9 cellular contexts compared by ENCODE assay signal in the genomic region with DNA sequence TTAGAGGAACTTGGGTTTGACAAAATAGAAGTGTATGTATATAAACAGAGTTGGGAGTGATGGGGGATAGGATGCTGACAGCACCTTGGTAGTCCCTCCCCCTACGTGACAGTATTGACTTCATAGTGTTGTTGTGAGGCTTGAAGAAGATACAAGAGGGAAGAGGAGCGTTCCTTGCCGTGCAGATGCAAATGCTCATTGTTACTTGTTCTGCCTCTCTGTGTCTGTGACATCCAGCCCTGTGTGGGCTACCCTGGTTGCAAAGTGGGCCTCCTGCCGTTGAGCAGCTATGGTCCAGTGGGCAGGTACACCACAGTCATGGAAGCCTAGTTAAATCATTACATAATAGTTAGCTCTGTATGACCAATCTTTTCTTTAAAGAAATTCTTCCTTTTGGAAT. TPM values are rescaled to one million over a fixed set of nuclear protein-coding genes. Genes with fewer than 3 reads are reported as not detected.
A peak's percentile ranks its signal among the peaks of the same experiment; 100 is the strongest.
DNase-seq lines count a peak whose midpoint lies in the region; ATAC-seq lines count a peak whose summit lies in the region.
"Had no signal": no experiment of that assay in that cellular context is flagged by ENCODE, and none has a peak within 500 bp of the region (broad histone marks: within the 10 kb centered on the region; RNA-seq: fewer than 3 reads in every experiment).

No MANE protein-coding gene starts in this region.

- ATAC-seq in HG03342 (IDR thresholded peaks at IDR 0.05; ENCODE audit: unreplicated experiment): peak; percentile 52
- no peak for ATAC-seq in stimulated activated effector memory CD8-positive, alpha-beta T cell treated with anti-CD3 and anti-CD28 coated beads, Interleukin-12 subunit alpha, Interleukin-12 subunit beta, amount 100 ng/mL, for 72 hours
- ATAC-seq in HG03439 (IDR thresholded peaks at IDR 0.05; ENCODE audit: unreplicated experiment): no peak

- no peak overlapping the region for H3K4me3 ChIP-seq in duodenal mucosa (ENCODE audit: low read depth in 1 of 2, low read length in 2 of 2)

- peaks cover 71% of the 10 kb centered on the region for H3K4me1 Mint-ChIP-seq in activated CD4-positive, alpha-beta T cell treated with anti-CD3 and anti-CD28 coated beads, Interleukin-2, amount 10 ng/mL, durations not matched to agents 7 days and 5 days
- peaks cover 91% of the 10 kb centered on the region for H3K4me1 Mint-ChIP-seq in stimulated activated effector memory CD8-positive, alpha-beta T cell treated with anti-CD3 and anti-CD28 coated beads, Interleukin-12 subunit alpha, Interleukin-12 subunit beta, amount 100 ng/mL, for 72 hours

- CTCF ChIA-PET in activated CD4-positive, alpha-beta T cell treated with anti-CD3 and anti-CD28 coated beads, Interleukin-2, amount 10 ng/mL, durations not matched to agents 7 days and 5 days (lab: Charles Lee): interaction anchor here (1.4 kb wide), 1 partner anchor 10 kb away, joined by 3 read pairs; no protein-coding TSS in a partner anchor

- peaks cover 78% of the 10 kb centered on the region for H3K36me3 Mint-ChIP-seq in activated CD4-positive, alpha-beta T cell treated with anti-CD3 and anti-CD28 coated beads, Interleukin-2, amount 10 ng/mL, durations not matched to agents 7 days and 5 days (ENCODE audit: low read depth)
- peaks cover 5% of the 10 kb centered on the region for H3K36me3 Mint-ChIP-seq in stimulated activated effector memory CD8-positive, alpha-beta T cell treated with anti-CD3 and anti-CD28 coated beads, Interleukin-12 subunit alpha, Interleukin-12 subunit beta, amount 100 ng/mL, for 72 hours

- H3K9me3 Mint-ChIP-seq in activated CD4-positive, alpha-beta T cell treated with anti-CD3 and anti-CD28 coated beads, Interleukin-2, amount 10 ng/mL, durations not matched to agents 7 days and 5 days: peaks cover 13% of the 10 kb centered on the region
- peaks cover 3% of the 10 kb centered on the region for H3K9me3 Mint-ChIP-seq in stimulated activated effector memory CD8-positive, alpha-beta T cell treated with anti-CD3 and anti-CD28 coated beads, Interleukin-12 subunit alpha, Interleukin-12 subunit beta, amount 100 ng/mL, for 72 hours

- H3K27ac Mint-ChIP-seq in activated CD4-positive, alpha-beta T cell treated with anti-CD3 and anti-CD28 coated beads, Interleukin-2, amount 10 ng/mL, durations not matched to agents 7 days and 5 days: peak overlapping the region; percentile 76
- H3K27ac Mint-ChIP-seq in stimulated activated effector memory CD8-positive, alpha-beta T cell treated with anti-CD3 and anti-CD28 coated beads, Interleukin-12 subunit alpha, Interleukin-12 subunit beta, amount 100 ng/mL, for 72 hours: peak overlapping the region; percentile 29

- H3K9ac ChIP-seq in duodenal mucosa (ENCODE audit: low read depth in 1 of 2, low read length in 2 of 2): no peak overlapping the region

- H3K4me3 Mint-ChIP-seq in activated CD4-positive, alpha-beta T cell treated with anti-CD3 and anti-CD28 coated beads, Interleukin-2, amount 10 ng/mL, durations not matched to agents 7 days and 5 days: no peak overlapping the region
- H3K4me3 Mint-ChIP-seq in stimulated activated effector memory CD8-positive, alpha-beta T cell treated with anti-CD3 and anti-CD28 coated beads, Interleukin-12 subunit alpha, Interleukin-12 subunit beta, amount 100 ng/mL, for 72 hours: peak overlapping the region; percentile 4

- peak overlapping the region; percentile 52 for H3K27ac ChIP-seq in duodenal mucosa (ENCODE audit: low read depth, low read length)
- H3K27ac ChIP-seq: epithelial cell of prostate had no signal

- POLR2A ChIA-PET in activated CD4-positive, alpha-beta T cell treated with anti-CD3 and anti-CD28 coated beads, Interleukin-2, amount 10 ng/mL, durations not matched to agents 7 days and 5 days (lab: Charles Lee): no interaction called here

- H3K27me3 Mint-ChIP-seq in activated CD4-positive, alpha-beta T cell treated with anti-CD3 and anti-CD28 coated beads, Interleukin-2, amount 10 ng/mL, durations not matched to agents 7 days and 5 days: no peaks in the 10 kb centered on the region

- peaks cover 44 to 49% of the 10 kb centered on the region in 2 donors for H3K4me1 ChIP-seq in duodenal mucosa (ENCODE audit: control insufficient read depth in 1 of 2, insufficient read depth in 2 of 2, low read length in 2 of 2)

- no peak for DNase-seq in activated CD4-positive, alpha-beta T cell treated with anti-CD3 and anti-CD28 coated beads, Interleukin-2, amount 10 ng/mL, durations not matched to agents 7 days and 5 days
- no peak for DNase-seq in activated CD4-positive, alpha-beta T cell treated with anti-CD3 and anti-CD28 coated beads, Interleukin-2, amount 50 U/mL, for 48 hours
- DNase-seq in stimulated activated effector memory CD8-positive, alpha-beta T cell treated with anti-CD3 and anti-CD28 coated beads, Interleukin-12 subunit alpha, Interleukin-12 subunit beta, amount 100 ng/mL, for 72 hours (ENCODE audit: low spot score in 2 of 2): no peak
- DNase-seq in occipital lobe (lab: John Stamatoyannopoulos, UW) (no peak), SKM-1 (lab: John Stamatoyannopoulos, UW; ENCODE audit: unreplicated experiment) (no peak)

- H3K27me3 ChIP-seq in duodenal mucosa (ENCODE audit: control insufficient read depth in 1 of 2, insufficient read depth in 2 of 2, low read length in 2 of 2): no peaks in the 10 kb centered on the region

- H3K9me3 ChIP-seq in duodenal mucosa (ENCODE audit: control insufficient read depth in 1 of 2, low read length in 2 of 2): peaks cover 0 to 6% of the 10 kb centered on the region in 2 donors

- no peaks in the 10 kb centered on the region for H3K36me3 ChIP-seq in duodenal mucosa (ENCODE audit: control insufficient read depth in 1 of 2, insufficient read depth in 2 of 2, low read length in 2 of 2)

RNA-seq across cellular contexts. Expression of a gene that starts 45.0 kb away (rescaled TPM):
- total RNA-seq in activated CD4-positive, alpha-beta T cell treated with anti-CD3 and anti-CD28 coated beads, Interleukin-2, amount 10 ng/mL, durations not matched to agents 7 days and 5 days: 10 to 100 TPM; 81.6 to 83.9 TPM
- 2.5 TPM for total RNA-seq in occipital lobe

Comparison
In these comparisons a context has a peak if more than half of its experiments do, and no peak if none do; other contexts are left out.
1. RNA of a gene that starts 45.0 kb away (total RNA-seq): 81.6 to 83.9 TPM in activated CD4-positive, alpha-beta T cell treated with anti-CD3 and anti-CD28 coated beads, Interleukin-2, amount 10 ng/mL, durations not matched to agents 7 days and 5 days; 2.5 TPM in occipital lobe (single experiment); every median in the first group is over 10 times any median in the second.